Comparison of ENCODE assay signal across 18 cellular contexts in the genomic region with DNA sequence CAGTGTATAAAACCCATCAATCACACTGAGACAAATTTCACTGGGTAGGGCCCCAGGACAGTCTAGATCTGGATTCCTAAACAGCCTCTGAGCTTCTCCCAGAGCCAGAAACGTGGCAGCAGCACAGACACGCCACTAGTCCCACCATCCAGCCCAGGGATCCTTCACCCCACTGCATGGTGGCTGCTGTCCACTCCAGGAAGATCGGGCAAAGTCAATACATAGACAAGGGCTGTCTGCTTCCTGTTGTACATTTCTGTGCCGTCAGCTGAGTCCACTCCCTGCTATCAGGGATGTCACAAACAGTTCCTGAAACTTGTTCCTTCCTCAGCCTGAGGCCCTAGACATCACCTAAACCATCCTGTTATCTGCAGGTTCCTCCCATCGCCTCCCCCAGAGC.
"Had no signal": no experiment of that assay in that cellular context is flagged by ENCODE, and none has a peak within 500 bp of the region (broad histone marks: within the 10 kb centered on the region; RNA-seq: fewer than 3 reads in every experiment).

No MANE protein-coding gene starts in this region.

- H3K4me1 Mint-ChIP-seq: endodermal cell; naive thymus-derived CD8-positive, alpha-beta T cell; stimulated activated memory B cell treated with anti-CD40 and anti-IgM and Interleukin-4, amounts not matched to agents 10 μg/mL and 1 μg/mL and 100 μg/mL, for 72 hours had no signal

- H3K4me3 Mint-ChIP-seq: dendritic cell treated with granulocyte-macrophage colony-stimulating factor and Interleukin-4, amounts not matched to agents 40 ng/mL and 50 ng/mL, for 4 days; endodermal cell; naive thymus-derived CD8-positive, alpha-beta T cell; neural progenitor cell; stimulated activated memory B cell treated with anti-CD40 and anti-IgM and Interleukin-4, amounts not matched to agents 10 μg/mL and 1 μg/mL and 100 μg/mL, for 72 hours had no signal

- H3K9me3 Mint-ChIP-seq: endodermal cell, neural progenitor cell had no signal

- H3K27ac Mint-ChIP-seq: dendritic cell treated with granulocyte-macrophage colony-stimulating factor and Interleukin-4, amounts not matched to agents 40 ng/mL and 50 ng/mL, for 4 days; endodermal cell; naive thymus-derived CD8-positive, alpha-beta T cell; neural progenitor cell; stimulated activated memory B cell treated with anti-CD40 and anti-IgM and Interleukin-4, amounts not matched to agents 10 μg/mL and 1 μg/mL and 100 μg/mL, for 72 hours had no signal

- DNase-seq: effector CD8-positive, alpha-beta T cell; endodermal cell; foreskin keratinocyte; heart left ventricle; hippocampal formation; left cardiac atrium; left lung; mesenchymal stem cell; naive thymus-derived CD8-positive, alpha-beta T cell; spleen; stimulated activated CD4-positive, alpha-beta T cell treated with anti-CD3 and anti-CD28 coated beads, Interleukin-4, amount 100 ng/mL, for 4 hours; stimulated activated naive CD8-positive, alpha-beta T cell treated with anti-CD3 and anti-CD28 coated beads, Interleukin-15, Interleukin-2, amounts not matched to agents 100 U/mL and 50 U/mL, for 24 hours; upper lobe of left lung had no signal

- H3K27me3 Mint-ChIP-seq: dendritic cell treated with granulocyte-macrophage colony-stimulating factor and Interleukin-4, amounts not matched to agents 40 ng/mL and 50 ng/mL, for 4 days; stimulated activated memory B cell treated with anti-CD40 and anti-IgM and Interleukin-4, amounts not matched to agents 10 μg/mL and 1 μg/mL and 100 μg/mL, for 72 hours had no signal

- ATAC-seq: esophagus mucosa; foreskin keratinocyte; gastroesophageal sphincter; heart left ventricle; left cardiac atrium; left lung; naive thymus-derived CD8-positive, alpha-beta T cell; stimulated activated memory B cell treated with anti-CD40 and anti-IgM and Interleukin-4, amounts not matched to agents 10 μg/mL and 1 μg/mL and 100 μg/mL, for 72 hours; stimulated activated naive CD8-positive, alpha-beta T cell treated with anti-CD3 and anti-CD28 coated beads, Interleukin-15, Interleukin-2, amounts not matched to agents 100 U/mL and 50 U/mL, for 24 hours had no signal

- H3K36me3 Mint-ChIP-seq: naive thymus-derived CD8-positive, alpha-beta T cell; neural progenitor cell; stimulated activated memory B cell treated with anti-CD40 and anti-IgM and Interleukin-4, amounts not matched to agents 10 μg/mL and 1 μg/mL and 100 μg/mL, for 72 hours had no signal
